In genomic region chr14:96638041-96638855, GRCh38 we compare ENCODE assay signal across 16 cellular contexts.
"Had no signal": no experiment of that assay in that cellular context is flagged by ENCODE, and none has a peak within 500 bp of the region (broad histone marks: within the 10 kb centered on the region; RNA-seq: fewer than 3 reads in every experiment).

No MANE protein-coding gene starts in this region.

- H3K4me1 ChIP-seq: ascending aorta, foreskin keratinocyte, heart left ventricle, left lung, pancreas had no signal

- H3K36me3 Mint-ChIP-seq: memory B cell; natural killer cell treated with Interleukin-12 subunit alpha and Interleukin-12 subunit beta and Interleukin-15 and Interleukin-18, amount 100 ng/mL, for 72 hours had no signal

- H3K4me3 ChIP-seq: ascending aorta, heart left ventricle, left lung, pancreas, SK-N-MC, thoracic aorta had no signal

- H3K27me3 ChIP-seq: ascending aorta, foreskin keratinocyte, heart left ventricle, left lung, pancreas had no signal

- H3K36me3 ChIP-seq: ascending aorta, heart left ventricle, left lung, pancreas, thoracic aorta had no signal

- H3K27ac ChIP-seq: ascending aorta, foreskin keratinocyte, heart left ventricle, left lung, pancreas, SK-N-MC, thoracic aorta had no signal

- H3K9me3 ChIP-seq: ascending aorta, heart left ventricle, left lung, pancreas, thoracic aorta had no signal

- DNase-seq: activated CD4-positive, alpha-beta T cell treated with anti-CD3 and anti-CD28 coated beads for 48 hours; activated naive CD4-positive, alpha-beta T cell treated with Interleukin-2 at 50 U/mL for 16 hours; activated naive CD8-positive, alpha-beta T cell treated with anti-CD3 and anti-CD28 coated beads, Interleukin-2, amount 50 U/mL, for 24 hours; foreskin keratinocyte; heart left ventricle; islet precursor cell; left lung; stimulated activated CD4-positive, alpha-beta T cell treated with anti-CD3 and anti-CD28 coated beads, Interleukin-15, amount 100 ng/mL, for 24 hours; stimulated activated CD4-positive, alpha-beta T cell treated with anti-CD3 and anti-CD28 coated beads, Interleukin-4, amount 100 ng/mL, for 24 hours had no signal

- H3K4me1 Mint-ChIP-seq: activated naive CD8-positive, alpha-beta T cell treated with anti-CD3 and anti-CD28 coated beads, Interleukin-2, amount 50 U/mL, for 24 hours; memory B cell had no signal

- H3K9me3 Mint-ChIP-seq: activated naive CD8-positive, alpha-beta T cell treated with anti-CD3 and anti-CD28 coated beads, Interleukin-2, amount 50 U/mL, for 24 hours; memory B cell; natural killer cell treated with Interleukin-12 subunit alpha and Interleukin-12 subunit beta and Interleukin-15 and Interleukin-18, amount 100 ng/mL, for 72 hours; stimulated activated naive CD8-positive, alpha-beta T cell treated with anti-CD3 and anti-CD28 coated beads, Interleukin-15, Interleukin-2, amounts not matched to agents 100 ng/mL and 50 ng/mL, for 24 hours had no signal

- H3K4me3 Mint-ChIP-seq: activated naive CD8-positive, alpha-beta T cell treated with anti-CD3 and anti-CD28 coated beads, Interleukin-2, amount 50 U/mL, for 24 hours; memory B cell; natural killer cell treated with Interleukin-12 subunit alpha and Interleukin-12 subunit beta and Interleukin-15 and Interleukin-18, amount 100 ng/mL, for 72 hours; stimulated activated naive CD8-positive, alpha-beta T cell treated with anti-CD3 and anti-CD28 coated beads, Interleukin-15, Interleukin-2, amounts not matched to agents 100 ng/mL and 50 ng/mL, for 24 hours had no signal

- H3K27ac Mint-ChIP-seq: activated naive CD8-positive, alpha-beta T cell treated with anti-CD3 and anti-CD28 coated beads, Interleukin-2, amount 50 U/mL, for 24 hours; memory B cell; natural killer cell treated with Interleukin-12 subunit alpha and Interleukin-12 subunit beta and Interleukin-15 and Interleukin-18, amount 100 ng/mL, for 72 hours; stimulated activated naive CD8-positive, alpha-beta T cell treated with anti-CD3 and anti-CD28 coated beads, Interleukin-15, Interleukin-2, amounts not matched to agents 100 ng/mL and 50 ng/mL, for 24 hours had no signal

- H3K27me3 Mint-ChIP-seq: activated naive CD8-positive, alpha-beta T cell treated with anti-CD3 and anti-CD28 coated beads, Interleukin-2, amount 50 U/mL, for 24 hours; stimulated activated naive CD8-positive, alpha-beta T cell treated with anti-CD3 and anti-CD28 coated beads, Interleukin-15, Interleukin-2, amounts not matched to agents 100 ng/mL and 50 ng/mL, for 24 hours had no signal
